Comparison of ENCODE assay signal across 14 cellular contexts in the genomic region with DNA sequence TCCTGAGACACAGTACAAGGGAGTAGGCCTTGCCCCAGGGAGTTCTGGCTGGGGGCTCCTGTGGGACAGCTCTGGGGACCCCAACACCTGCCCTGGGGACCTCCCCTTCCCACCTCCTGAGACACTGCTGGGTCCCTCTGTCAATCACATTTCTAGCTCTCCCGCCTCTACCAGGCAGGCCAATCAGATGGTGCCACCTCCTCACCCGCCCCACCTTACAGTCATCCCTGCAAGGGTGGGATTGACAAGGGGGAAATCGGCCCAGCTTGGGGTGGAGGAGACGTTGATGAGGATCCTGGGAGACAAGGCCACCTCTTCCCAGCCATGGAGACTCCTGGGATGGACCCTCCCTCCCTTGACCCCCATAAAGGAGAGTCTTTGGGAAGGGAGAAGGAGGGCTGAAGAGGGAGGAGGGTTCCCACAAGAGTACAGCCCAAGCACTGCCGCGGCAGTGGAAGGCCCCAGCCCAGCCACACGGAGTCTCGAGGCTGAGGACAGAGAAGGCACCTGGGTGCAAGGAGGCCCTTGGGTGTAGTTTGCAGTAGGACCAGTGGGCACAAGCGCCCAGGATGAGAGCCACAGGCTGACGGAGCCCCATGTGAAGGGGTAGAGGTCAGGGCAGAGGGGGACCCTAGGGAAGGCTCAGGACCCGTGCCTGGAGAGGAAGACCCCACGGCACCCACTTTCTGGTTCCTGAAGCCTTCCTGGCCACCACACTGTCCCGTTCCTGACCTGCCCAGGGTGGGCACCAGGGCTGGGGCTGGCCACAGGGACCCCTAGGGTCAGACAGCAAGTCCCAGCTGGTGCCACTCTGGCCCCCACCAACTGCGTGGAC.
DNase-seq lines count a peak whose midpoint lies in the region; ATAC-seq and TF ChIP-seq lines count a peak whose summit lies in the region.
"Had no signal": no experiment of that assay in that cellular context is flagged by ENCODE, and none has a peak within 500 bp of the region (broad histone marks: within the 10 kb centered on the region; RNA-seq: fewer than 3 reads in every experiment).

No MANE protein-coding gene starts in this region.

- H3K9me3 ChIP-seq in suprapubic skin: no peaks in the 10 kb centered on the region

- WGBS in suprapubic skin: 82% methylated on average over 9 of the region's 14 CpGs

- ATAC-seq in GM21528 (IDR thresholded peaks at IDR 0.05; ENCODE audit: low FRiP score, unreplicated experiment): no peak

- no peak overlapping the region for H3K4me3 ChIP-seq in suprapubic skin
- H3K4me3 ChIP-seq: SK-N-MC had no signal

- peaks cover 11% of the 10 kb centered on the region for H3K27me3 ChIP-seq in suprapubic skin

- H3K27ac Mint-ChIP-seq in mesothelial cell of epicardium: peak overlapping the region; percentile 89
- H3K27ac Mint-ChIP-seq: stimulated activated effector memory CD8-positive, alpha-beta T cell treated with anti-CD3 and anti-CD28 coated beads, Interleukin-12 subunit alpha, Interleukin-12 subunit beta, amount 100 ng/mL, for 72 hours had no signal

- H3K27ac ChIP-seq in caudate nucleus (ENCODE audit: low read depth, low read length): peak overlapping the region; percentile 93
- peak overlapping the region; percentile 76 for H3K27ac ChIP-seq in suprapubic skin
- H3K27ac ChIP-seq: 22Rv1, SK-N-MC had no signal

- no peaks in the 10 kb centered on the region for H3K36me3 Mint-ChIP-seq in mesothelial cell of epicardium
- H3K36me3 Mint-ChIP-seq: stimulated activated effector memory CD8-positive, alpha-beta T cell treated with anti-CD3 and anti-CD28 coated beads, Interleukin-12 subunit alpha, Interleukin-12 subunit beta, amount 100 ng/mL, for 72 hours had no signal

- no peak for TF ChIP-seq CTCF in mesothelial cell of epicardium (IDR thresholded peaks at IDR 0.05; ENCODE audit: unreplicated experiment)
- no peak for TF ChIP-seq CTCF in suprapubic skin (IDR thresholded peaks at IDR 0.05)

- peaks cover 73% of the 10 kb centered on the region for H3K4me1 Mint-ChIP-seq in mesothelial cell of epicardium
- H3K4me1 Mint-ChIP-seq: stimulated activated effector memory CD8-positive, alpha-beta T cell treated with anti-CD3 and anti-CD28 coated beads, Interleukin-12 subunit alpha, Interleukin-12 subunit beta, amount 100 ng/mL, for 72 hours had no signal

- TF ChIP-seq EP300 in suprapubic skin (IDR thresholded peaks at IDR 0.05): no peak

- H3K4me3 Mint-ChIP-seq in mesothelial cell of epicardium: peak overlapping the region; percentile 40
- H3K4me3 Mint-ChIP-seq: stimulated activated effector memory CD8-positive, alpha-beta T cell treated with anti-CD3 and anti-CD28 coated beads, Interleukin-12 subunit alpha, Interleukin-12 subunit beta, amount 100 ng/mL, for 72 hours had no signal

- H3K36me3 ChIP-seq in suprapubic skin: no peaks in the 10 kb centered on the region

- H3K27me3 Mint-ChIP-seq in mesothelial cell of epicardium (ENCODE audit: low read depth): no peaks in the 10 kb centered on the region

- no peaks in the 10 kb centered on the region for H3K9me3 Mint-ChIP-seq in mesothelial cell of epicardium
- H3K9me3 Mint-ChIP-seq: stimulated activated effector memory CD8-positive, alpha-beta T cell treated with anti-CD3 and anti-CD28 coated beads, Interleukin-12 subunit alpha, Interleukin-12 subunit beta, amount 100 ng/mL, for 72 hours had no signal

- DNase-seq in activated CD4-positive, CD25-positive, alpha-beta regulatory T cell treated with anti-CD3 and anti-CD28 coated beads, Interleukin-2, amount 50 U/mL, for 72 hours: peak; percentile 20
- DNase-seq in activated CD4-positive, CD25-positive, alpha-beta regulatory T cell (lab: John Stamatoyannopoulos, UW): no peak
- no peak for DNase-seq in caudate nucleus (lab: John Stamatoyannopoulos, UW)
- DNase-seq in mesothelial cell of epicardium (ENCODE audit: low spot score in 2 of 2, unreplicated experiment in 2 of 2): no peak
- DNase-seq in suprapubic skin (ENCODE audit: low spot score in 2 of 2): no peak
- no peak for DNase-seq in RPMI8226
- no peak for DNase-seq in NCI-H226
- DNase-seq: activated CD4-positive, alpha-beta T cell treated with anti-CD3 and anti-CD28 coated beads, Interleukin-2, amount 50 U/mL, for 48 hours; KBM-7; NCI-H2227 treated with DMSO at 0.1 percent for 48 hours had no signal

- peaks cover 32% of the 10 kb centered on the region for H3K4me1 ChIP-seq in suprapubic skin

- no peak for TF ChIP-seq POLR2A in suprapubic skin (IDR thresholded peaks at IDR 0.05)
